In genomic region chr10:30494558-30494957, GRCh38 we compare ENCODE assay signal across 13 cellular contexts.
DNase-seq lines count a peak whose midpoint lies in the region; ATAC-seq and TF ChIP-seq lines count a peak whose summit lies in the region.
"Had no signal": no experiment of that assay in that cellular context is flagged by ENCODE, and none has a peak within 500 bp of the region (broad histone marks: within the 10 kb centered on the region; RNA-seq: fewer than 3 reads in every experiment).

No MANE protein-coding gene starts in this region.

- no peak for DNase-seq in activated CD8-positive, alpha-beta memory T cell treated with anti-CD3 and anti-CD28 coated beads, Interleukin-2, amount 10 ng/mL, durations not matched to agents 7 days and 5 days
- DNase-seq in activated CD8-positive, alpha-beta memory T cell treated with anti-CD3 and anti-CD28 coated beads, Interleukin-2, amount 50 U/mL, for 48 hours = no peak
- DNase-seq in NB4 (ENCODE audit: low read depth) (peak; percentile 28), epithelial cell of prostate (ENCODE audit: low read depth, low spot score) (no peak), glomerular visceral epithelial cell (ENCODE audit: extremely low spot score) (no peak), NCI-H2081 treated with DMSO at 0.1 percent for 48 hours (lab: John Stamatoyannopoulos, UW) (no peak), DMS79 treated with DMSO at 0.1 percent for 48 hours (lab: John Stamatoyannopoulos, UW) (no peak)
- no peak for DNase-seq in stimulated activated naive B cell treated with anti-CD40 and anti-IgM and Interleukin-4, amounts not matched to agents 10 μg/mL and 1 μg/mL and 100 μg/mL, for 72 hours
- DNase-seq: activated CD4-positive, alpha-beta T cell treated with anti-CD3 and anti-CD28 coated beads, Interleukin-2, amount 50 U/mL, for 1 hour; NCI-H1105 treated with DMSO at 0.1 percent for 48 hours; NCI-H446; stimulated activated CD4-positive, alpha-beta T cell treated with anti-CD3 and anti-CD28 coated beads, Interleukin-4, amount 100 ng/mL, for 4 hours had no signal

- no peak for TF ChIP-seq CTCF in NB4 (IDR thresholded peaks at IDR 0.05; ENCODE audit: low read depth, low read length)

- peak overlapping the region; percentile 9 for H3K27ac Mint-ChIP-seq in activated CD8-positive, alpha-beta memory T cell treated with anti-CD3 and anti-CD28 coated beads, Interleukin-2, amount 10 ng/mL, durations not matched to agents 7 days and 5 days
- H3K27ac Mint-ChIP-seq in stimulated activated naive B cell treated with anti-CD40 and anti-IgM and Interleukin-4, amounts not matched to agents 10 μg/mL and 1 μg/mL and 100 μg/mL, for 72 hours = peak overlapping the region; percentile 94

- no peaks in the 10 kb centered on the region for H3K9me3 Mint-ChIP-seq in activated CD8-positive, alpha-beta memory T cell treated with anti-CD3 and anti-CD28 coated beads, Interleukin-2, amount 10 ng/mL, durations not matched to agents 7 days and 5 days (ENCODE audit: low read depth)
- no peaks in the 10 kb centered on the region for H3K9me3 Mint-ChIP-seq in stimulated activated naive B cell treated with anti-CD40 and anti-IgM and Interleukin-4, amounts not matched to agents 10 μg/mL and 1 μg/mL and 100 μg/mL, for 72 hours

- no peaks in the 10 kb centered on the region for H3K27me3 Mint-ChIP-seq in activated CD8-positive, alpha-beta memory T cell treated with anti-CD3 and anti-CD28 coated beads, Interleukin-2, amount 10 ng/mL, durations not matched to agents 7 days and 5 days
- H3K27me3 Mint-ChIP-seq in stimulated activated naive B cell treated with anti-CD40 and anti-IgM and Interleukin-4, amounts not matched to agents 10 μg/mL and 1 μg/mL and 100 μg/mL, for 72 hours = no peaks in the 10 kb centered on the region

- peak overlapping the region; percentile 82 for H3K27ac ChIP-seq in epithelial cell of prostate

- no peak overlapping the region for H3K4me3 Mint-ChIP-seq in activated CD8-positive, alpha-beta memory T cell treated with anti-CD3 and anti-CD28 coated beads, Interleukin-2, amount 10 ng/mL, durations not matched to agents 7 days and 5 days
- peak overlapping the region; percentile 58 to 72 for H3K4me3 Mint-ChIP-seq in stimulated activated naive B cell treated with anti-CD40 and anti-IgM and Interleukin-4, amounts not matched to agents 10 μg/mL and 1 μg/mL and 100 μg/mL, for 72 hours

- peaks cover 85% of the 10 kb centered on the region for H3K4me1 Mint-ChIP-seq in activated CD8-positive, alpha-beta memory T cell treated with anti-CD3 and anti-CD28 coated beads, Interleukin-2, amount 10 ng/mL, durations not matched to agents 7 days and 5 days
- H3K4me1 Mint-ChIP-seq in stimulated activated naive B cell treated with anti-CD40 and anti-IgM and Interleukin-4, amounts not matched to agents 10 μg/mL and 1 μg/mL and 100 μg/mL, for 72 hours = peaks cover 74 to 93% of the 10 kb centered on the region in 2 donors

- H3K36me3 Mint-ChIP-seq in activated CD8-positive, alpha-beta memory T cell treated with anti-CD3 and anti-CD28 coated beads, Interleukin-2, amount 10 ng/mL, durations not matched to agents 7 days and 5 days = peaks cover 10% of the 10 kb centered on the region
- H3K36me3 Mint-ChIP-seq in stimulated activated naive B cell treated with anti-CD40 and anti-IgM and Interleukin-4, amounts not matched to agents 10 μg/mL and 1 μg/mL and 100 μg/mL, for 72 hours = no peaks in the 10 kb centered on the region

- TF ChIP-seq POLR2A in NB4 (IDR thresholded peaks at IDR 0.05; ENCODE audit: extremely low read depth, insufficient read length) = no peak

- no peak for ATAC-seq in activated CD8-positive, alpha-beta memory T cell treated with anti-CD3 and anti-CD28 coated beads, Interleukin-2, amount 10 ng/mL, durations not matched to agents 7 days and 5 days
- no peak for ATAC-seq in stimulated activated naive B cell treated with anti-CD40 and anti-IgM and Interleukin-4, amounts not matched to agents 10 μg/mL and 1 μg/mL and 100 μg/mL, for 72 hours (replicated peaks)

- no peak overlapping the region for H3K4me3 ChIP-seq in NB4 (ENCODE audit: low read depth, low read length)
- H3K4me3 ChIP-seq: right lobe of liver had no signal

- CTCF ChIA-PET in activated CD8-positive, alpha-beta memory T cell treated with anti-CD3 and anti-CD28 coated beads, Interleukin-2, amount 10 ng/mL, durations not matched to agents 7 days and 5 days (lab: Charles Lee) = no interaction called here
